ENCODE assay signal across 22 cellular contexts in the genomic region with DNA sequence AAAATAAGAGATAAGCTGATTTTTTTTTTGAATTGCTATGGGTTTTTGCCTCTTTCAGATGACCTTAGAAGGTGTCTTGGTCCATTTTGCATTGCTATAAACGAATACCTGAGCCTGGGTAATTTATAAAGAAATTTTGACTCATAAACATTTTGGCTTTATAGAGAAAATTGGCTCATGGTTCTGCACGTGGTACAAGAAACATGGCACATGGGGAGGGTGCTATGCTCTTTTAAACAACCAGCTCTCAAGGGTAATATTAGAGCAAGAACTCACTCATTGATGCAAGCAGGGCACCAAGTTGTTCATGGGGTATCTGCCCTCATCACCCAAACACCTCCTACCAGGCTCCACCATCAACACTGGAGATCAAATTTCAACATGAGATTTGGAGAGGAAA.
DNase-seq lines count a peak whose midpoint lies in the region; ATAC-seq, FAIRE-seq and TF ChIP-seq lines count a peak whose summit lies in the region.
"Had no signal": no experiment of that assay in that cellular context is flagged by ENCODE, and none has a peak within 500 bp of the region (broad histone marks: within the 10 kb centered on the region; RNA-seq: fewer than 3 reads in every experiment).

No MANE protein-coding gene starts in this region.

- 1% methylated on average over 2 of the region's 2 CpGs for WGBS in HepG2 (ENCODE audit: low lambda C conversion rate)
- WGBS in right lobe of liver (ENCODE audit: insufficient coverage, low coverage, low lambda C conversion rate, missing lambda C conversion rate), result 12% methylated on average over 2 of the region's 2 CpGs

- H3K4me1 ChIP-seq in HepG2 (ENCODE audit: insufficient read depth, low read length), result no peaks in the 10 kb centered on the region
- H3K4me1 ChIP-seq in right lobe of liver, result no peaks in the 10 kb centered on the region
- H3K4me1 ChIP-seq in iPS-18a (ENCODE audit: control insufficient read depth, low read depth, low read length), result peaks cover 49% of the 10 kb centered on the region
- H3K4me1 ChIP-seq: BLaER1, Caco-2 had no signal

- H2AFZ ChIP-seq in HepG2 (ENCODE audit: low read length), result no peak overlapping the region

- peak overlapping the region; percentile 50 for H3K4me3 Mint-ChIP-seq in WTC11
- H3K4me3 Mint-ChIP-seq: B cell; CD4-positive, CD25-positive, alpha-beta regulatory T cell; CD8-positive, alpha-beta T cell had no signal

- H3K27ac ChIP-seq in HepG2 (ENCODE audit: extremely low read length, insufficient read depth, low read length) (no peak overlapping the region), right lobe of liver (no peak overlapping the region), iPS-18a (ENCODE audit: low read length) (no peak overlapping the region)
- H3K27ac ChIP-seq: 22Rv1, BLaER1, C4-2B had no signal

- TF ChIP-seq CTCF in HepG2 (CRISPR knock-in tag; IDR thresholded peaks at IDR 0.05) (no peak), right lobe of liver (IDR thresholded peaks at IDR 0.05) (no peak), WTC11 (IDR thresholded peaks at IDR 0.05) (no peak)

- H3K9me3 ChIP-seq in HepG2 (ENCODE audit: low read length) (no peaks in the 10 kb centered on the region), right lobe of liver (no peaks in the 10 kb centered on the region), iPS-18a (ENCODE audit: control insufficient read depth, low read depth, low read length) (no peaks in the 10 kb centered on the region)
- H3K9me3 ChIP-seq: BLaER1, Caco-2 had no signal

- no peaks in the 10 kb centered on the region for H3K27me3 ChIP-seq in HepG2 (ENCODE audit: control insufficient read depth in 1 of 2, insufficient read depth in 2 of 2, low read length in 2 of 2)
- no peaks in the 10 kb centered on the region for H3K27me3 ChIP-seq in right lobe of liver
- peaks cover 5% of the 10 kb centered on the region for H3K27me3 ChIP-seq in iPS-18a (ENCODE audit: control insufficient read depth, insufficient read depth, low read length)
- H3K27me3 ChIP-seq: BLaER1 had no signal

- H3K27ac Mint-ChIP-seq in WTC11, result peak overlapping the region; percentile 78; the same call in 1 of the 2 replicates
- H3K27ac Mint-ChIP-seq: B cell; CD4-positive, CD25-positive, alpha-beta regulatory T cell; CD8-positive, alpha-beta T cell; H9 had no signal

- H3K27me3 Mint-ChIP-seq in WTC11 (ENCODE audit: low read depth), result no peaks in the 10 kb centered on the region
- H3K27me3 Mint-ChIP-seq: B cell; CD4-positive, CD25-positive, alpha-beta regulatory T cell had no signal

- TF ChIP-seq EP300 in HepG2 (IDR thresholded peaks at IDR 0.05; ENCODE audit: low read depth in 2 of 2, low read length in 2 of 2), result no peak
- no peak for TF ChIP-seq EP300 in HepG2 (CRISPR knock-in tag; IDR thresholded peaks at IDR 0.05; ENCODE audit: borderline replicate concordance)

- CTCF ChIA-PET in HepG2 (lab: Yijun Ruan, JAX; ENCODE audit: low intra/inter-chr PET ratio, low total read pairs) (no interaction called here), WTC11 (lab: Charles Lee) (interaction anchor here (0.6 kb wide), 1 partner anchor 238 kb away, joined by 3 read pairs; no protein-coding TSS in a partner anchor)

- in situ Hi-C loops in HepG2 (cut with HindIII; ENCODE audit: extremely low pct_ligation_motif_present, low pct_unique_long_range_greater_than_20kb), result no loop called here

- H3K4me2 ChIP-seq in HepG2 (ENCODE audit: low read depth, low read length), result no peak overlapping the region
- H3K4me2 ChIP-seq: BLaER1 had no signal

- H3K79me2 ChIP-seq in HepG2 (ENCODE audit: insufficient read depth, low read length), result no peaks in the 10 kb centered on the region

- H4K20me1 ChIP-seq in HepG2 (ENCODE audit: insufficient read depth, low read length), result no peaks in the 10 kb centered on the region
- H4K20me1 ChIP-seq: BLaER1 had no signal

- BruUV-seq in HepG2 (replicated peaks; lab: Mats Ljungman, UMichigan), result no TSS peak

- FAIRE-seq in HepG2 (lab: Jason Lieb, UNC), result no peak
- FAIRE-seq: A204.1, GM12878 had no signal

- H3K9ac ChIP-seq in HepG2 (ENCODE audit: insufficient read depth, low read depth, low read length) (no peak overlapping the region), iPS-18a (ENCODE audit: low read length) (no peak overlapping the region)
- H3K9ac ChIP-seq: BLaER1 had no signal

- H3K4me1 Mint-ChIP-seq in WTC11, result peaks cover 82% of the 10 kb centered on the region
- H3K4me1 Mint-ChIP-seq: B cell; CD4-positive, CD25-positive, alpha-beta regulatory T cell had no signal

- POLR2A ChIA-PET in HepG2 (lab: Yijun Ruan, JAX) (no interaction called here), WTC11 (lab: Charles Lee) (no interaction called here)

- H3K36me3 ChIP-seq in HepG2 (replicated peaks in 1 of 2; ENCODE audit: control insufficient read depth in 1 of 2, insufficient read depth in 2 of 2, low read length in 2 of 2) (no peaks in the 10 kb centered on the region), right lobe of liver (no peaks in the 10 kb centered on the region), iPS-18a (ENCODE audit: control insufficient read depth, low read depth, low read length) (no peaks in the 10 kb centered on the region)
- H3K36me3 ChIP-seq: BLaER1 had no signal

- H3K4me3 ChIP-seq in HepG2 (replicated peaks in 1 of 3; ENCODE audit: insufficient read depth in 1 of 3, low read depth in 2 of 3, low read length in 3 of 3), result no peak overlapping the region
- H3K4me3 ChIP-seq in right lobe of liver, result no peak overlapping the region
- H3K4me3 ChIP-seq in iPS-18a (ENCODE audit: low read length), result peak overlapping the region; percentile 48
- H3K4me3 ChIP-seq: BLaER1, GM12878 had no signal

- intact Hi-C loops in HepG2 (cut with micrococcal nuclease; ENCODE audit: unreplicated experiment) (no loop called here), right lobe of liver (cut with DNase I) (no loop called here)

- no peaks in the 10 kb centered on the region for H3K36me3 Mint-ChIP-seq in WTC11
- H3K36me3 Mint-ChIP-seq: CD4-positive, CD25-positive, alpha-beta regulatory T cell; CD8-positive, alpha-beta T cell had no signal

- no peaks in the 10 kb centered on the region for H3K9me3 Mint-ChIP-seq in WTC11

- ATAC-seq in HepG2 (no peak), right lobe of liver (no peak), WTC11 (no peak), GM21619 (IDR thresholded peaks at IDR 0.05; ENCODE audit: unreplicated experiment) (no peak)
- ATAC-seq: CD8-positive, alpha-beta T cell; GM12878; HCT116 had no signal

- no peak for DNase-seq in HepG2 (ENCODE audit: low spot score)
- no peak for DNase-seq in right lobe of liver
- no peak for DNase-seq in WTC11 (ENCODE audit: low spot score)
- no peak for DNase-seq in stimulated activated naive CD4-positive, alpha-beta T cell (lab: John Stamatoyannopoulos, UW)
- DNase-seq in NCI-H1048 (lab: John Stamatoyannopoulos, UW), result no peak
- DNase-seq in NCI-H128 (lab: John Stamatoyannopoulos, UW; ENCODE audit: unreplicated experiment), result no peak
- DNase-seq: Caco-2; CD4-positive, CD25-positive, alpha-beta regulatory T cell; CD8-positive, alpha-beta T cell; DMS79; EL; GDM1 had no signal

- TF ChIP-seq POLR2A in HepG2 (IDR thresholded peaks at IDR 0.05; ENCODE audit: insufficient read depth in 1 of 2, low read depth in 2 of 2, low read length in 2 of 2), result no peak
- no peak for TF ChIP-seq POLR2A in right lobe of liver (IDR thresholded peaks at IDR 0.05)

- TF ChIP-seq RAD21 in HepG2 (CRISPR knock-in tag; IDR thresholded peaks at IDR 0.05), result no peak

TF ChIP-seq in HepG2, 621 proteins besides CTCF, POLR2A, EP300 and RAD21 (continues in another document):
- TF ChIP-seq, protein P1, sequence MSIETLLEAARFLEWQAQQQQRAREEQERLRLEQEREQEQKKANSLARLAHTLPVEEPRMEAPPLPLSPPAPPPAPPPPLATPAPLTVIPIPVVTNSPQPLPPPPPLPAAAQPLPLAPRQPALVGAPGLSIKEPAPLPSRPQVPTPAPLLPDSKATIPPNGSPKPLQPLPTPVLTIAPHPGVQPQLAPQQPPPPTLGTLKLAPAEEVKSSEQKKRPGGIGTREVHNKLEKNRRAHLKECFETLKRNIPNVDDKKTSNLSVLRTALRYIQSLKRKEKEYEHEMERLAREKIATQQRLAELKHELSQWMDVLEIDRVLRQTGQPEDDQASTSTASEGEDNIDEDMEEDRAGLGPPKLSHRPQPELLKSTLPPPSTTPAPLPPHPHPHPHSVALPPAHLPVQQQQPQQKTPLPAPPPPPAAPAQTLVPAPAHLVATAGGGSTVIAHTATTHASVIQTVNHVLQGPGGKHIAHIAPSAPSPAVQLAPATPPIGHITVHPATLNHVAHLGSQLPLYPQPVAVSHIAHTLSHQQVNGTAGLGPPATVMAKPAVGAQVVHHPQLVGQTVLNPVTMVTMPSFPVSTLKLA (IDR thresholded peaks at IDR 0.05), result peak; percentile 98

TF ChIP-seq in WTC11, 78 proteins besides CTCF, POLR2A, EP300 and RAD21:
- TF ChIP-seq, protein P2, sequence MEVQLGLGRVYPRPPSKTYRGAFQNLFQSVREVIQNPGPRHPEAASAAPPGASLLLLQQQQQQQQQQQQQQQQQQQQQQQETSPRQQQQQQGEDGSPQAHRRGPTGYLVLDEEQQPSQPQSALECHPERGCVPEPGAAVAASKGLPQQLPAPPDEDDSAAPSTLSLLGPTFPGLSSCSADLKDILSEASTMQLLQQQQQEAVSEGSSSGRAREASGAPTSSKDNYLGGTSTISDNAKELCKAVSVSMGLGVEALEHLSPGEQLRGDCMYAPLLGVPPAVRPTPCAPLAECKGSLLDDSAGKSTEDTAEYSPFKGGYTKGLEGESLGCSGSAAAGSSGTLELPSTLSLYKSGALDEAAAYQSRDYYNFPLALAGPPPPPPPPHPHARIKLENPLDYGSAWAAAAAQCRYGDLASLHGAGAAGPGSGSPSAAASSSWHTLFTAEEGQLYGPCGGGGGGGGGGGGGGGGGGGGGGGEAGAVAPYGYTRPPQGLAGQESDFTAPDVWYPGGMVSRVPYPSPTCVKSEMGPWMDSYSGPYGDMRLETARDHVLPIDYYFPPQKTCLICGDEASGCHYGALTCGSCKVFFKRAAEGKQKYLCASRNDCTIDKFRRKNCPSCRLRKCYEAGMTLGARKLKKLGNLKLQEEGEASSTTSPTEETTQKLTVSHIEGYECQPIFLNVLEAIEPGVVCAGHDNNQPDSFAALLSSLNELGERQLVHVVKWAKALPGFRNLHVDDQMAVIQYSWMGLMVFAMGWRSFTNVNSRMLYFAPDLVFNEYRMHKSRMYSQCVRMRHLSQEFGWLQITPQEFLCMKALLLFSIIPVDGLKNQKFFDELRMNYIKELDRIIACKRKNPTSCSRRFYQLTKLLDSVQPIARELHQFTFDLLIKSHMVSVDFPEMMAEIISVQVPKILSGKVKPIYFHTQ (CRISPR knock-in tag; IDR thresholded peaks at IDR 0.05), result no peak
- TF ChIP-seq CREB1 (CRISPR knock-in tag; IDR thresholded peaks at IDR 0.05) (no peak), JAZF1 (CRISPR knock-in tag; IDR thresholded peaks at IDR 0.05) (no peak), NR3C1 (CRISPR knock-in tag; conservative IDR thresholded peaks at IDR 0.05; ENCODE audit: low read depth) (no peak)
- TF ChIP-seq, protein P3, sequence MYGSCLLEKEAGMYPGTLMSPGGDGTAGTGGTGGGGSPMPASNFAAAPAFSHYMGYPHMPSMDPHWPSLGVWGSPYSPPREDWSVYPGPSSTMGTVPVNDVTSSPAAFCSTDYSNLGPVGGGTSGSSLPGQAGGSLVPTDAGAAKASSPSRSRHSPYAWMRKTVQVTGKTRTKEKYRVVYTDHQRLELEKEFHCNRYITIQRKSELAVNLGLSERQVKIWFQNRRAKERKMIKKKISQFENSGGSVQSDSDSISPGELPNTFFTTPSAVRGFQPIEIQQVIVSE (CRISPR knock-in tag; IDR thresholded peaks at IDR 0.05; ENCODE audit: borderline replicate concordance), result no peak
